ENCODE assay signal across 1 cellular context in genomic region chr7:108863221-108863848, GRCh38.
TF ChIP-seq lines count a peak whose summit lies in the region.

No MANE protein-coding gene starts in this region.

TF ChIP-seq in WTC11, 78 proteins besides CTCF, POLR2A, EP300 and RAD21 (continued from another document):
- no peak for TF ChIP-seq CBFB (CRISPR knock-in tag; IDR thresholded peaks at IDR 0.05; ENCODE audit: low read depth)
- no peak for TF ChIP-seq GTF2I (CRISPR knock-in tag; conservative IDR thresholded peaks at IDR 0.05)
- no peak for TF ChIP-seq USF2 (CRISPR knock-in tag; IDR thresholded peaks at IDR 0.05)
- TF ChIP-seq NFATC4 (CRISPR knock-in tag; IDR thresholded peaks at IDR 0.05): no peak
